Comparison of ENCODE assay signal across 8 cellular contexts in the genomic region with DNA sequence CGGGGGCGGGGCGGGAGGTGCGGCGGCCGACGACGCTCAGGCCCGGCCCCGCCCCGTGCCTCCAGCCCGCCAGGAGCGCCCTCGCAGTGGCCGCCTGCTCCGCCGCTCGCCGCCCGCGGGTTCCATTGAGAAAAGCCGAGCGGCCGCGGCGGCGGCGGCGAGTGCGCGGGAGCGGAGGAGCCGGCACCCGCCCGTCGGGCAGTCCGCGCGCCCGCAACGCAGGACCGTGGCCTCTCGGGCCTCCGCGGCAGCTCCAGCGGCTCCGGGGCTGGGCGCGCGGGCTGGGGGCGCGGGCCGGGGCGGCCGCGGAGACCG. TPM values are rescaled to one million over a fixed set of nuclear protein-coding genes. Genes with fewer than 3 reads are reported as not detected.
DNase-seq lines count a peak whose midpoint lies in the region; ATAC-seq and TF ChIP-seq lines count a peak whose summit lies in the region.

A gene (plus strand): TSS at position 64 of the 315 bp plus-strand sequence. CDS start 359 bp downstream, outside the sequence.

- peak within 1 kb of the TSS; percentile 80 for H3K27ac ChIP-seq in RWPE1
- H3K27ac ChIP-seq in smooth muscle cell (ENCODE audit: low read depth) = no peak within 1 kb of the TSS

- H2AFZ ChIP-seq in smooth muscle cell (ENCODE audit: low read depth) = peak within 1 kb of the TSS; percentile 53

- CTCF ChIA-PET in RWPE1 (lab: Yijun Ruan, JAX) = interaction anchor here (0.6 to 1.2 kb wide), 2 partner anchors 174 to 1502 kb away, joined by 4 read pairs; no protein-coding TSS in a partner anchor
- CTCF ChIA-PET in HEK293T (lab: Yijun Ruan, JAX) = no interaction called here

- peak within 1 kb of the TSS; percentile 67 for H3K4me3 ChIP-seq in fibroblast of villous mesenchyme (ENCODE audit: low read depth, low read length)
- peak within 1 kb of the TSS; percentile 82 for H3K4me3 ChIP-seq in smooth muscle cell

- ATAC-seq in GM18909 (IDR thresholded peaks at IDR 0.05; ENCODE audit: poor library complexity, unreplicated experiment) = peak; percentile 43

- H3F3A ChIP-seq in smooth muscle cell (ENCODE audit: low read depth) = no peaks in the 10 kb centered on the region

- H3K9me3 ChIP-seq in smooth muscle cell (replicated peaks; ENCODE audit: low read depth) = no peaks in the 10 kb centered on the region

- H3K79me2 ChIP-seq in smooth muscle cell (ENCODE audit: low read depth) = peaks cover 5% of the 10 kb centered on the region

- WGBS in smooth muscle cell (ENCODE audit: low lambda C conversion rate) = no CpG with 5 or more reads among the region's 57 CpGs

- H3K36me3 ChIP-seq in smooth muscle cell (ENCODE audit: low read depth) = no peaks in the 10 kb centered on the region

- no peak for TF ChIP-seq CTCF in RWPE1 (conservative IDR thresholded peaks at IDR 0.05; ENCODE audit: low read depth)
- TF ChIP-seq CTCF in fibroblast of villous mesenchyme (IDR thresholded peaks at IDR 0.05; ENCODE audit: insufficient read depth, low read depth, low read length) = no peak
- TF ChIP-seq CTCF in smooth muscle cell (IDR thresholded peaks at IDR 0.05; ENCODE audit: borderline replicate concordance, insufficient read depth, poor library complexity, severe bottlenecking) = no peak

- H3K4me1 ChIP-seq in smooth muscle cell (ENCODE audit: low read depth) = peaks cover 16% of the 10 kb centered on the region

- peaks cover 45% of the 10 kb centered on the region for H4K20me1 ChIP-seq in smooth muscle cell (ENCODE audit: low read depth)

- H3K4me2 ChIP-seq in smooth muscle cell = peak within 1 kb of the TSS; percentile 100

- DNase-seq in RWPE1 (ENCODE audit: low spot score) (no peak), fibroblast of villous mesenchyme (ENCODE audit: low read depth) (no peak), smooth muscle cell (lab: John Stamatoyannopoulos, UW; ENCODE audit: unreplicated experiment) (no peak), nucleus accumbens (lab: John Stamatoyannopoulos, UW) (no peak), NCI-H187 treated with DMSO at 0.1 percent for 48 hours (lab: John Stamatoyannopoulos, UW) (no peak), HEK293T (ENCODE audit: extremely low spot score) (no peak), NCI-H2227 treated with DMSO at 0.1 percent for 48 hours (lab: John Stamatoyannopoulos, UW) (no peak)

- H3K9ac ChIP-seq in smooth muscle cell (ENCODE audit: low read depth) = peak within 1 kb of the TSS; percentile 76

- POLR2A ChIA-PET in RWPE1 (lab: Yijun Ruan, JAX; ENCODE audit: low non-redundant PET) = no interaction called here
- POLR2A ChIA-PET in HEK293T (lab: Yijun Ruan, JAX) = interaction anchor here (1.0 to 2.2 kb wide), 3 partner anchors 9 to 117 kb away, joined by 3 to 10 read pairs (median 3); a partner anchor contains a TSS

- H3K27me3 ChIP-seq in smooth muscle cell (ENCODE audit: low read depth) = no peaks in the 10 kb centered on the region

TF ChIP-seq in HEK293T, 16 proteins besides CTCF, POLR2A, EP300 and RAD21:
- TF ChIP-seq LEF1 (IDR thresholded peaks at IDR 0.05; ENCODE audit: borderline replicate concordance) (no peak), ZNF384 (IDR thresholded peaks at IDR 0.05) (no peak), ELF4 (IDR thresholded peaks at IDR 0.05) (no peak), FOXM1 (IDR thresholded peaks at IDR 0.05; ENCODE audit: borderline replicate concordance) (no peak), NFRKB (IDR thresholded peaks at IDR 0.05) (no peak), CTBP1 (IDR thresholded peaks at IDR 0.05; ENCODE audit: borderline replicate concordance) (no peak), FOXA1 (IDR thresholded peaks at IDR 0.05) (no peak), BHLHE40 (IDR thresholded peaks at IDR 0.05; ENCODE audit: borderline replicate concordance) (no peak), TARDBP (IDR thresholded peaks at IDR 0.05) (no peak), FOXK2 (IDR thresholded peaks at IDR 0.05) (no peak), SP1 (IDR thresholded peaks at IDR 0.05) (no peak), SUZ12 (IDR thresholded peaks at IDR 0.05) (no peak), L3MBTL2 (conservative IDR thresholded peaks at IDR 0.05) (no peak), ARNT (IDR thresholded peaks at IDR 0.05) (no peak), HDGF (IDR thresholded peaks at IDR 0.05; ENCODE audit: borderline replicate concordance) (no peak)
- TF ChIP-seq, protein P1, sequence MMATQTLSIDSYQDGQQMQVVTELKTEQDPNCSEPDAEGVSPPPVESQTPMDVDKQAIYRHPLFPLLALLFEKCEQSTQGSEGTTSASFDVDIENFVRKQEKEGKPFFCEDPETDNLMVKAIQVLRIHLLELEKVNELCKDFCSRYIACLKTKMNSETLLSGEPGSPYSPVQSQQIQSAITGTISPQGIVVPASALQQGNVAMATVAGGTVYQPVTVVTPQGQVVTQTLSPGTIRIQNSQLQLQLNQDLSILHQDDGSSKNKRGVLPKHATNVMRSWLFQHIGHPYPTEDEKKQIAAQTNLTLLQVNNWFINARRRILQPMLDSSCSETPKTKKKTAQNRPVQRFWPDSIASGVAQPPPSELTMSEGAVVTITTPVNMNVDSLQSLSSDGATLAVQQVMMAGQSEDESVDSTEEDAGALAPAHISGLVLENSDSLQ (IDR thresholded peaks at IDR 0.05) = no peak

RNA-seq across cellular contexts. Expression of the gene that starts here (rescaled TPM):
- 2.6 TPM in 2 replicates for total RNA-seq in fibroblast of villous mesenchyme
- total RNA-seq in smooth muscle cell = 0.99 and 1.2 TPM in 2 replicates
- polyA plus RNA-seq in smooth muscle cell = 4.9 and 6.6 TPM in 2 replicates
